In genomic region chr3:86998551-86998950, GRCh38 we compare ENCODE assay signal across 1 cellular context.
TF ChIP-seq lines count a peak whose summit lies in the region.

No MANE protein-coding gene starts in this region.

TF ChIP-seq in IMR-90, 13 proteins besides CTCF, POLR2A, EP300 and RAD21:
- no peak for TF ChIP-seq BHLHE40 (IDR thresholded peaks at IDR 0.05; ENCODE audit: low read depth, low read length)
- no peak for TF ChIP-seq MAFK (IDR thresholded peaks at IDR 0.05; ENCODE audit: low read depth, low read length)
- no peak for TF ChIP-seq FOS (IDR thresholded peaks at IDR 0.05; ENCODE audit: low read depth, low read length)
- no peak for TF ChIP-seq CEBPB (IDR thresholded peaks at IDR 0.05; ENCODE audit: low read depth, low read length)
- no peak for TF ChIP-seq NFE2L2 (IDR thresholded peaks at IDR 0.05; ENCODE audit: low read depth, low read length)
